ENCODE assay signal across 13 cellular contexts in genomic region chr2:191479680-191480023, GRCh38.
DNase-seq lines count a peak whose midpoint lies in the region; ATAC-seq, FAIRE-seq and TF ChIP-seq lines count a peak whose summit lies in the region.
"Had no signal": no experiment of that assay in that cellular context is flagged by ENCODE, and none has a peak within 500 bp of the region (broad histone marks: within the 10 kb centered on the region; RNA-seq: fewer than 3 reads in every experiment).

No MANE protein-coding gene starts in this region.

- H3K4me2 ChIP-seq in astrocyte (ENCODE audit: low read length): no peak overlapping the region

- TF ChIP-seq CTCF in astrocyte (IDR thresholded peaks at IDR 0.05; ENCODE audit: insufficient read depth, low read depth, low read length) (no peak), progenitor cell of endocrine pancreas (IDR thresholded peaks at IDR 0.05; ENCODE audit: unreplicated experiment) (peak; percentile 13)

- H3K9me3 Mint-ChIP-seq in astrocyte (ENCODE audit: unreplicated experiment): peaks cover 28% of the 10 kb centered on the region
- H3K9me3 Mint-ChIP-seq in progenitor cell of endocrine pancreas (ENCODE audit: low read depth): peaks cover 38% of the 10 kb centered on the region

- peaks cover 3% of the 10 kb centered on the region for H3K36me3 Mint-ChIP-seq in astrocyte (ENCODE audit: low read depth, unreplicated experiment)
- H3K36me3 Mint-ChIP-seq in progenitor cell of endocrine pancreas (ENCODE audit: insufficient read depth): peaks cover 10% of the 10 kb centered on the region

- H3K27ac Mint-ChIP-seq in astrocyte (ENCODE audit: unreplicated experiment): no peak overlapping the region
- peak overlapping the region; percentile 1 for H3K27ac Mint-ChIP-seq in progenitor cell of endocrine pancreas
- H3K27ac Mint-ChIP-seq: immature natural killer cell had no signal

- FAIRE-seq in astrocyte (lab: Jason Lieb, UNC): no peak
- FAIRE-seq in GM12891 (lab: Jason Lieb, UNC): no peak
- FAIRE-seq in HTR-8/SVneo (lab: Jason Lieb, UNC): no peak

- H3K27me3 Mint-ChIP-seq in astrocyte (ENCODE audit: low read depth, unreplicated experiment) (no peaks in the 10 kb centered on the region), progenitor cell of endocrine pancreas (no peaks in the 10 kb centered on the region)

- H2AFZ ChIP-seq in astrocyte (ENCODE audit: low read depth, low read length): peak overlapping the region; percentile 30

- ATAC-seq in GM18870 (IDR thresholded peaks at IDR 0.05; ENCODE audit: unreplicated experiment): peak; percentile 64
- ATAC-seq in GM21786 (IDR thresholded peaks at IDR 0.05; ENCODE audit: unreplicated experiment): peak; percentile 84

- peaks cover 18% of the 10 kb centered on the region for H3K9me3 ChIP-seq in astrocyte (ENCODE audit: insufficient read depth, low read depth, low read length)

- H3K36me3 ChIP-seq in astrocyte (ENCODE audit: insufficient read depth, low read length): no peaks in the 10 kb centered on the region
- H3K36me3 ChIP-seq: esophagus muscularis mucosa, SJCRH30 had no signal

- H4K20me1 ChIP-seq in astrocyte (ENCODE audit: insufficient read depth, low read length): no peaks in the 10 kb centered on the region

- H3K4me1 ChIP-seq in astrocyte (ENCODE audit: insufficient read depth, low read length): peaks cover 4% of the 10 kb centered on the region
- H3K4me1 ChIP-seq: SJCRH30 had no signal

- no peak overlapping the region for H3K27ac ChIP-seq in astrocyte (ENCODE audit: low read depth, low read length)
- H3K27ac ChIP-seq: esophagus muscularis mucosa, SJCRH30 had no signal

- H3K27me3 ChIP-seq in astrocyte (ENCODE audit: insufficient read depth, low read length): no peaks in the 10 kb centered on the region
- H3K27me3 ChIP-seq: esophagus muscularis mucosa, SJCRH30 had no signal

- H3K4me3 ChIP-seq in astrocyte (ENCODE audit: insufficient read depth, low read depth, low read length): no peak overlapping the region
- H3K4me3 ChIP-seq: esophagus muscularis mucosa, SJCRH30 had no signal

- no peak for TF ChIP-seq POLR2A in GM12891 (IDR thresholded peaks at IDR 0.05; ENCODE audit: low read depth, low read length)

- H3K9ac ChIP-seq in astrocyte (ENCODE audit: low read length): no peak overlapping the region

- H3K79me2 ChIP-seq in astrocyte (ENCODE audit: insufficient read depth, low read length): no peaks in the 10 kb centered on the region

- DNase-seq in astrocyte (ENCODE audit: low read depth) (no peak), progenitor cell of endocrine pancreas (ENCODE audit: low spot score, unreplicated experiment) (no peak), CD1c-positive myeloid dendritic cell (ENCODE audit: extremely low spot score) (no peak), GM12891 (ENCODE audit: insufficient read length, low spot score) (no peak), HTR-8/SVneo (ENCODE audit: insufficient read length, low spot score) (no peak)
- DNase-seq: central memory CD4-positive, alpha-beta T cell; immature natural killer cell; MV-4-11; SJCRH30; stimulated activated CD4-positive, alpha-beta T cell treated with anti-CD3 and anti-CD28 coated beads, Interleukin-15, amount 100 ng/mL, for 24 hours had no signal

- H3K4me3 Mint-ChIP-seq in astrocyte (ENCODE audit: unreplicated experiment): no peak overlapping the region
- H3K4me3 Mint-ChIP-seq in progenitor cell of endocrine pancreas (ENCODE audit: low read depth): no peak overlapping the region
- H3K4me3 Mint-ChIP-seq: immature natural killer cell had no signal

- H3K4me1 Mint-ChIP-seq in astrocyte (ENCODE audit: low read depth, unreplicated experiment) (peaks cover 2% of the 10 kb centered on the region), progenitor cell of endocrine pancreas (ENCODE audit: low read depth) (peaks cover 17% of the 10 kb centered on the region)
- H3K4me1 Mint-ChIP-seq: immature natural killer cell had no signal

TF ChIP-seq in GM12891, 5 proteins besides CTCF, POLR2A, EP300 and RAD21:
- TF ChIP-seq PAX5 (IDR thresholded peaks at IDR 0.05; ENCODE audit: insufficient read depth, low read length, severe bottlenecking): no peak
- TF ChIP-seq TAF1 (IDR thresholded peaks at IDR 0.05; ENCODE audit: low read depth, low read length): no peak
- TF ChIP-seq SPI1 (IDR thresholded peaks at IDR 0.05; ENCODE audit: low read depth, low read length): no peak
- TF ChIP-seq POLR2AphosphoS5 (IDR thresholded peaks at IDR 0.05; ENCODE audit: low read depth, low read length): no peak
- TF ChIP-seq POU2F2 (IDR thresholded peaks at IDR 0.05; ENCODE audit: low read depth, low read length): no peak
TF ChIP-seq in GM12891: peak in this region for 0.
